In genomic region chr5:160961761-160962160, GRCh38 we compare ENCODE assay signal across 19 cellular contexts.
DNase-seq lines count a peak whose midpoint lies in the region; ATAC-seq and TF ChIP-seq lines count a peak whose summit lies in the region.
"Had no signal": no experiment of that assay in that cellular context is flagged by ENCODE, and none has a peak within 500 bp of the region (broad histone marks: within the 10 kb centered on the region; RNA-seq: fewer than 3 reads in every experiment).

No MANE protein-coding gene starts in this region.

- H3K27ac Mint-ChIP-seq in GM23338 = no peak overlapping the region
- no peak overlapping the region for H3K27ac Mint-ChIP-seq in WTC11
- H3K27ac Mint-ChIP-seq in stimulated activated memory B cell treated with anti-CD40 and anti-IgM and Interleukin-4, amounts not matched to agents 10 μg/mL and 1 μg/mL and 100 μg/mL, for 72 hours = no peak overlapping the region
- H3K27ac Mint-ChIP-seq: T-helper 1 cell treated with Interleukin-12 subunit alpha and Interleukin-12 subunit beta and Interleukin-4 antibody, amounts not matched to agents 30 μg/mL and 1 μg/mL, for 36 hours had no signal

- H3K79me2 ChIP-seq in GM23338 (replicated peaks; ENCODE audit: insufficient read depth) = no peaks in the 10 kb centered on the region
- H3K79me2 ChIP-seq in hepatocyte = no peaks in the 10 kb centered on the region

- ATAC-seq in GM23338 = no peak
- peak; percentile 30; the same call in 1 of the 2 replicates for ATAC-seq in WTC11
- ATAC-seq in right lobe of liver = no peak
- ATAC-seq in stimulated activated memory B cell treated with anti-CD40 and anti-IgM and Interleukin-4, amounts not matched to agents 10 μg/mL and 1 μg/mL and 100 μg/mL, for 72 hours = no peak
- ATAC-seq: Right ventricle myocardium inferior had no signal

- H2AFZ ChIP-seq in GM23338 (no peak overlapping the region), hepatocyte (no peak overlapping the region)

- H3K4me3 Mint-ChIP-seq in GM23338 = no peak overlapping the region
- H3K4me3 Mint-ChIP-seq in WTC11 = no peak overlapping the region
- no peak overlapping the region for H3K4me3 Mint-ChIP-seq in stimulated activated memory B cell treated with anti-CD40 and anti-IgM and Interleukin-4, amounts not matched to agents 10 μg/mL and 1 μg/mL and 100 μg/mL, for 72 hours
- H3K4me3 Mint-ChIP-seq: T-helper 1 cell treated with Interleukin-12 subunit alpha and Interleukin-12 subunit beta and Interleukin-4 antibody, amounts not matched to agents 30 μg/mL and 1 μg/mL, for 36 hours had no signal

- 78% methylated on average over 2 of the region's 2 CpGs for WGBS in hepatocyte (ENCODE audit: low lambda C conversion rate, missing lambda C conversion rate)
- whole genome bisulfite sequencing in right lobe of liver (ENCODE audit: insufficient coverage, low coverage, low lambda C conversion rate, missing lambda C conversion rate) = 53% methylated on average over 2 of the region's 2 CpGs

- H3K9me3 ChIP-seq in hepatocyte (ENCODE audit: low read depth) (no peaks in the 10 kb centered on the region), right lobe of liver (no peaks in the 10 kb centered on the region)
- H3K9me3 ChIP-seq: BE2C had no signal

- H3K4me2 ChIP-seq in GM23338 (no peak overlapping the region), hepatocyte (no peak overlapping the region)

- H3K27me3 ChIP-seq in GM23338 (ENCODE audit: insufficient read depth) = no peaks in the 10 kb centered on the region
- no peaks in the 10 kb centered on the region for H3K27me3 ChIP-seq in hepatocyte
- H3K27me3 ChIP-seq in right lobe of liver = no peaks in the 10 kb centered on the region
- H3K27me3 ChIP-seq: BE2C had no signal

- no peak overlapping the region for H3K27ac ChIP-seq in GM23338 (ENCODE audit: low read depth)
- peak overlapping the region; percentile 78 for H3K27ac ChIP-seq in hepatocyte
- H3K27ac ChIP-seq in right lobe of liver = no peak overlapping the region

- H3K9me3 Mint-ChIP-seq in GM23338 (no peaks in the 10 kb centered on the region), WTC11 (no peaks in the 10 kb centered on the region)
- peaks cover 3% of the 10 kb centered on the region for H3K9me3 Mint-ChIP-seq in stimulated activated memory B cell treated with anti-CD40 and anti-IgM and Interleukin-4, amounts not matched to agents 10 μg/mL and 1 μg/mL and 100 μg/mL, for 72 hours
- H3K9me3 Mint-ChIP-seq: T-helper 1 cell treated with Interleukin-12 subunit alpha and Interleukin-12 subunit beta and Interleukin-4 antibody, amounts not matched to agents 30 μg/mL and 1 μg/mL, for 36 hours had no signal

- DNase-seq in G401 (ENCODE audit: low spot score) (peak; percentile 98), GM23338 (ENCODE audit: low spot score) (peak; percentile 2), WTC11 (ENCODE audit: low spot score) (no peak), hepatocyte (ENCODE audit: low spot score) (no peak), right lobe of liver (no peak), GM19240 (ENCODE audit: insufficient read length, low spot score) (no peak)
- DNase-seq: BE2C, DMS79, GOT3, HCEC 1CT, KBM-7, NCI-H1092, NCI-H1436, NCI-H1930, NCI-H510A treated with DMSO at 0.1 percent for 48 hours, NCI-H82 had no signal

- TF ChIP-seq CTCF in GM23338 (conservative IDR thresholded peaks at IDR 0.05; ENCODE audit: low read depth in 2 of 2) = no peak
- no peak for TF ChIP-seq CTCF in WTC11 (IDR thresholded peaks at IDR 0.05)
- no peak for TF ChIP-seq CTCF in hepatocyte (IDR thresholded peaks at IDR 0.05; ENCODE audit: poor library complexity)
- no peak for TF ChIP-seq CTCF in right lobe of liver (IDR thresholded peaks at IDR 0.05)

- H3K9me2 ChIP-seq in GM23338 (ENCODE audit: insufficient read depth) (no peaks in the 10 kb centered on the region), hepatocyte (replicated peaks; ENCODE audit: insufficient read depth) (no peaks in the 10 kb centered on the region)

- H3K4me1 Mint-ChIP-seq in GM23338 (peaks cover 2% of the 10 kb centered on the region; the same call in 2 of the 3 replicates), WTC11 (no peaks in the 10 kb centered on the region)
- no peaks in the 10 kb centered on the region for H3K4me1 Mint-ChIP-seq in stimulated activated memory B cell treated with anti-CD40 and anti-IgM and Interleukin-4, amounts not matched to agents 10 μg/mL and 1 μg/mL and 100 μg/mL, for 72 hours

- POLR2A ChIA-PET in WTC11 (lab: Charles Lee) = no interaction called here

- H3K36me3 ChIP-seq in GM23338 (ENCODE audit: insufficient read depth) (no peaks in the 10 kb centered on the region), hepatocyte (replicated peaks; ENCODE audit: insufficient read depth, low read depth) (no peaks in the 10 kb centered on the region), right lobe of liver (no peaks in the 10 kb centered on the region)
- H3K36me3 ChIP-seq: BE2C had no signal

- CTCF ChIA-PET in WTC11 (lab: Charles Lee) = no interaction called here

- H3K27me3 Mint-ChIP-seq in GM23338 (ENCODE audit: insufficient read depth, low read depth, poor library complexity) = peaks cover 2% of the 10 kb centered on the region
- H3K27me3 Mint-ChIP-seq in WTC11 (ENCODE audit: low read depth) = no peaks in the 10 kb centered on the region
- H3K27me3 Mint-ChIP-seq in stimulated activated memory B cell treated with anti-CD40 and anti-IgM and Interleukin-4, amounts not matched to agents 10 μg/mL and 1 μg/mL and 100 μg/mL, for 72 hours = no peaks in the 10 kb centered on the region

- no peaks in the 10 kb centered on the region for H3K36me3 Mint-ChIP-seq in GM23338 (ENCODE audit: low read depth)
- no peaks in the 10 kb centered on the region for H3K36me3 Mint-ChIP-seq in WTC11
- no peaks in the 10 kb centered on the region for H3K36me3 Mint-ChIP-seq in stimulated activated memory B cell treated with anti-CD40 and anti-IgM and Interleukin-4, amounts not matched to agents 10 μg/mL and 1 μg/mL and 100 μg/mL, for 72 hours

- H4K20me1 ChIP-seq in GM23338 (replicated peaks; ENCODE audit: insufficient read depth) (no peaks in the 10 kb centered on the region), hepatocyte (ENCODE audit: insufficient read depth, poor library complexity, severe bottlenecking) (no peaks in the 10 kb centered on the region)

- intact Hi-C loops in right lobe of liver (cut with DNase I) = no loop called here

- no peak for TF ChIP-seq POLR2A in right lobe of liver (IDR thresholded peaks at IDR 0.05)

- H3K4me1 ChIP-seq in GM23338 (ENCODE audit: insufficient read depth) (no peaks in the 10 kb centered on the region), hepatocyte (ENCODE audit: insufficient read depth) (peaks cover 19% of the 10 kb centered on the region), right lobe of liver (no peaks in the 10 kb centered on the region)
- H3K4me1 ChIP-seq: BE2C had no signal

- no peak overlapping the region for H3K4me3 ChIP-seq in GM23338
- no peak overlapping the region for H3K4me3 ChIP-seq in hepatocyte
- H3K4me3 ChIP-seq in right lobe of liver = no peak overlapping the region

- in situ Hi-C loops in G401 (cut with HindIII; ENCODE audit: low sequenced_read_pairs) = no loop called here

- no peaks in the 10 kb centered on the region for H3F3A ChIP-seq in GM23338 (replicated peaks; ENCODE audit: low read depth)

TF ChIP-seq in GM23338, 12 proteins besides CTCF, POLR2A, EP300 and RAD21 (continues in another document):
- no peak for TF ChIP-seq CREB1 (CRISPR knock-in tag; IDR thresholded peaks at IDR 0.05; ENCODE audit: low read depth)
- TF ChIP-seq EZH2phosphoT487 (IDR thresholded peaks at IDR 0.05; ENCODE audit: unreplicated experiment) = no peak
- no peak for TF ChIP-seq STAT1 (IDR thresholded peaks at IDR 0.05; ENCODE audit: unreplicated experiment)
- no peak for TF ChIP-seq ZNF331 (CRISPR knock-in tag; IDR thresholded peaks at IDR 0.05; ENCODE audit: low read depth)

TF ChIP-seq in WTC11, 78 proteins besides CTCF, POLR2A, EP300 and RAD21:
- no peak for TF ChIP-seq CREM (CRISPR knock-in tag; IDR thresholded peaks at IDR 0.05)
- no peak for TF ChIP-seq FOXJ3 (CRISPR knock-in tag; IDR thresholded peaks at IDR 0.05; ENCODE audit: borderline replicate concordance)
- TF ChIP-seq OVOL2 (CRISPR knock-in tag; IDR thresholded peaks at IDR 0.05; ENCODE audit: borderline replicate concordance) = no peak

Comparison
In these comparisons a context has a peak if more than half of its experiments do, and no peak if none do; other contexts are left out.
1. DNase-seq: peak in G401 (single experiment) and GM23338 (single experiment); none in WTC11 (single experiment), hepatocyte (single experiment), right lobe of liver (0 of 3) and GM19240 (single experiment).